Comparison of ENCODE assay signal across 3 cellular contexts in genomic region chr7:148445260-148446044, GRCh38.
TF ChIP-seq lines count a peak whose summit lies in the region.

No MANE protein-coding gene starts in this region.

TF ChIP-seq in HEK293, 187 proteins besides CTCF, POLR2A, EP300 and RAD21:
- TF ChIP-seq ZNF639 (tag by site-specific recombination; IDR thresholded peaks at IDR 0.05) (no peak), ZNF626 (tag by site-specific recombination; IDR thresholded peaks at IDR 0.05) (0 out of 2 replicates have a peak, but pooled peaks have one; percentile 49), ZBTB6 (tag by site-specific recombination; IDR thresholded peaks at IDR 0.05) (peak; percentile 54; the same call in 1 of the 2 replicates), RBAK (tag by site-specific recombination; IDR thresholded peaks at IDR 0.05) (peak; percentile 51; the same call in 1 of the 2 replicates), ZBTB8A (tag by site-specific recombination; IDR thresholded peaks at IDR 0.05) (no peak), TRIM28 (IDR thresholded peaks at IDR 0.05; ENCODE audit: borderline replicate concordance, low read length) (peak; percentile 12; the same call in 1 of the 2 replicates), ZNF529 (tag by site-specific recombination; IDR thresholded peaks at IDR 0.05; ENCODE audit: insufficient replicate concordance) (peak; percentile 38)

TF ChIP-seq in WTC11, 78 proteins besides CTCF, POLR2A, EP300 and RAD21:
- TF ChIP-seq E2F4 (CRISPR knock-in tag; IDR thresholded peaks at IDR 0.05; ENCODE audit: borderline replicate concordance, low read depth) (0 out of 2 replicates have a peak, but pooled peaks have one; percentile 41), FOXP1 (CRISPR knock-in tag; IDR thresholded peaks at IDR 0.05; ENCODE audit: borderline replicate concordance) (peak; percentile 33; the same call in 1 of the 2 replicates), MAX (CRISPR knock-in tag; IDR thresholded peaks at IDR 0.05) (peak; percentile 35; the same call in 1 of the 2 replicates), USF1 (CRISPR knock-in tag; IDR thresholded peaks at IDR 0.05) (no peak), TEAD4 (CRISPR knock-in tag; IDR thresholded peaks at IDR 0.05) (no peak)

TF ChIP-seq in HepG2, 621 proteins besides CTCF, POLR2A, EP300 and RAD21:
- TF ChIP-seq ZBTB10 (CRISPR knock-in tag; IDR thresholded peaks at IDR 0.05; ENCODE audit: borderline replicate concordance) (no peak), ZNF850 (CRISPR knock-in tag; conservative IDR thresholded peaks at IDR 0.05) (peak; percentile 99), ZFY (CRISPR knock-in tag; IDR thresholded peaks at IDR 0.05) (no peak), SPEN (CRISPR knock-in tag; IDR thresholded peaks at IDR 0.05; ENCODE audit: low read depth) (no peak), E2F5 (CRISPR knock-in tag; conservative IDR thresholded peaks at IDR 0.05) (no peak)
TF ChIP-seq in HepG2: peak in this region for 1.
